In the genomic region with DNA sequence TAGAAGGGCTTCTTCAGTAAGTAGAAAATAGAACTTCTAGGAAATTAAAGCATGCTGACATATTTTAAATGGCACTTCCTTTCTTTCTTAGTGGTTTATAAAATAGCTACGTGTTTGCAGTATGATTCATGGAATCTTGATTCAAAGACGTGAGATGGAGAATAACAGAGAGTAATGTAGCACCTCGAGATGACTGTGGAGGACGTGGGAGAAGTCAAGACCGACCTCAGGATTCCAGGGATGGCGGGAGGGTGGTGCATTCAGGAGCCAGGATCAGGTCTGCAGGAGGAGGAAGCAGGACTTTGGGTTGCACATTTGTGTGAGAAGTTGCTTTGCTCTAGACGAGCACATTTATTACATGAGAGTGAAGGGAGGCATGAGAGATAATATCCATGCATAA, we compare ENCODE assay signal across 19 cellular contexts. TPM values are rescaled to one million over a fixed set of nuclear protein-coding genes. Genes with fewer than 3 reads are reported as not detected.
"Had no signal": no experiment of that assay in that cellular context is flagged by ENCODE, and none has a peak within 500 bp of the region (broad histone marks: within the 10 kb centered on the region; RNA-seq: fewer than 3 reads in every experiment).

No MANE protein-coding gene starts in this region.

- H3K4me3 Mint-ChIP-seq: activated naive CD8-positive, alpha-beta T cell treated with anti-CD3 and anti-CD28 coated beads for 36 hours; activated T-helper 1 cell treated with anti-CD3 and anti-CD28 coated beads, Interleukin-12 subunit alpha, Interleukin-12 subunit beta, Interleukin-2, Interleukin-4 antibody, amounts not matched to agents 30 ng/mL and 10 ng/mL and 1 ng/mL, durations not matched to agents 14 hours and 24 hours and 36 hours; natural killer cell treated with Interleukin-12 subunit alpha and Interleukin-12 subunit beta and Interleukin-15 and Interleukin-18, amount 100 ng/mL, for 72 hours; T-helper 2 cell treated with Interferon-gamma antibody and Interleukin-4, amounts not matched to agents 5 μg/mL and 100 μg/mL, for 36 hours had no signal

- H3K4me1 ChIP-seq: transverse colon had no signal

- H3K9me3 ChIP-seq: transverse colon had no signal

- H3K27ac Mint-ChIP-seq: activated naive CD8-positive, alpha-beta T cell treated with anti-CD3 and anti-CD28 coated beads for 36 hours; activated T-helper 1 cell treated with anti-CD3 and anti-CD28 coated beads, Interleukin-12 subunit alpha, Interleukin-12 subunit beta, Interleukin-2, Interleukin-4 antibody, amounts not matched to agents 30 ng/mL and 10 ng/mL and 1 ng/mL, durations not matched to agents 14 hours and 24 hours and 36 hours; natural killer cell treated with Interleukin-12 subunit alpha and Interleukin-12 subunit beta and Interleukin-15 and Interleukin-18, amount 100 ng/mL, for 72 hours; T-helper 2 cell treated with Interferon-gamma antibody and Interleukin-4, amounts not matched to agents 5 μg/mL and 100 μg/mL, for 36 hours had no signal

- DNase-seq: activated naive CD8-positive, alpha-beta T cell treated with anti-CD3 and anti-CD28 coated beads for 36 hours; glutamatergic neuron; hypothalamus; mesendoderm; stimulated activated CD4-positive, alpha-beta T cell treated with anti-CD3 and anti-CD28 coated beads, Interleukin-15, amount 100 ng/mL, for 24 hours; stimulated activated CD4-positive, alpha-beta T cell treated with anti-CD3 and anti-CD28 coated beads, Interleukin-4, amount 100 ng/mL, for 24 hours; stimulated activated naive CD4-positive, alpha-beta T cell treated with Interleukin-2 at 50 U/mL for 16 hours; substantia nigra; transverse colon had no signal

- H3K36me3 ChIP-seq: cardiac muscle cell, transverse colon had no signal

- H3K27me3 ChIP-seq: transverse colon had no signal

- H3K4me1 Mint-ChIP-seq: activated naive CD8-positive, alpha-beta T cell treated with anti-CD3 and anti-CD28 coated beads for 36 hours had no signal

- H3K36me3 Mint-ChIP-seq: activated naive CD8-positive, alpha-beta T cell treated with anti-CD3 and anti-CD28 coated beads for 36 hours; natural killer cell treated with Interleukin-12 subunit alpha and Interleukin-12 subunit beta and Interleukin-15 and Interleukin-18, amount 100 ng/mL, for 72 hours had no signal

- H3K4me3 ChIP-seq: cardiac muscle cell, skin epidermis, transverse colon had no signal

- H3K9me3 Mint-ChIP-seq: activated naive CD8-positive, alpha-beta T cell treated with anti-CD3 and anti-CD28 coated beads for 36 hours had no signal

- ATAC-seq: activated CD4-positive, CD25-positive, alpha-beta regulatory T cell treated with anti-CD3 and anti-CD28 coated beads, Interleukin-2, amount 50 U/mL, for 24 hours; natural killer cell treated with Interleukin-12 subunit alpha and Interleukin-12 subunit beta and Interleukin-15 and Interleukin-18, amount 100 ng/mL, for 72 hours had no signal

- H3K27ac ChIP-seq: cardiac muscle cell, skin epidermis, transverse colon had no signal

RNA-seq across cellular contexts. Expression of gene DCDC2C, which starts 56.0 kb away (rescaled TPM):
- total RNA-seq: activated CD8-positive, alpha-beta memory T cell treated with anti-CD3 and anti-CD28 coated beads for 36 hours; activated naive CD8-positive, alpha-beta T cell treated with anti-CD3 and anti-CD28 coated beads for 36 hours; activated T-helper 1 cell treated with anti-CD3 and anti-CD28 coated beads, Interleukin-12 subunit alpha, Interleukin-12 subunit beta, Interleukin-2, Interleukin-4 antibody, amounts not matched to agents 30 ng/mL and 10 ng/mL and 1 ng/mL, durations not matched to agents 14 hours and 24 hours and 36 hours; cardiac muscle cell; kidney epithelial cell; liver; natural killer cell treated with Interleukin-12 subunit alpha and Interleukin-12 subunit beta and Interleukin-15 and Interleukin-18, amount 100 ng/mL, for 72 hours; posterior vena cava; transverse colon had no signal
